Comparison of ENCODE assay signal across 6 cellular contexts in genomic region chr6:167384844-167385243, GRCh38. TPM values are rescaled to one million over a fixed set of nuclear protein-coding genes. Genes with fewer than 3 reads are reported as not detected.
"Had no signal": no experiment of that assay in that cellular context is flagged by ENCODE, and none has a peak within 500 bp of the region (broad histone marks: within the 10 kb centered on the region; RNA-seq: fewer than 3 reads in every experiment).

No MANE protein-coding gene starts in this region.

RNA-seq across cellular contexts. Expression of gene TTLL2, which starts 60.0 kb away (rescaled TPM):
- total RNA-seq: M059J, PC-3, Peyer's patch, Right ventricle myocardium superior, SJSA1 had no signal
- polyA plus RNA-seq: SK-N-SH had no signal
